Comparison of ENCODE assay signal across 15 cellular contexts in the genomic region with DNA sequence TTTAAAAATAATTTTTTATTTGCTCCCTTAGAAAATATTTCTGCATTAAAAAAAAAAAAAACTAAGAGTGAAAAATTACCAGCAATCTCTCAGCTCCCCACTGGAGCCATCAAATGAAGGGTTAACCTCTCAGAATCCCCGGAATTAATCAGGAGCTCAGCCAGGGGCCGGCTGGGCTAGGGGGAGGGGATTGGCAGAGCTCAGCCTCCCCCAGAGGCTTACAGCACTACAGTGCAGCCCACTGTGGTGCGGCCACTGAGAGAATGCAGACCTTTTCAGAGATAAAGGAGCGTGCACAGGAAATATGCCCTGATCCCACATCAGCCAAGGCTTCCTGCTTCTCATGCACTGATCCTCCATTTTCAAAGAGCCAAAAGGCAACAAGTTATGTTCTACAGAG.
A peak's percentile ranks its signal among the peaks of the same experiment; 100 is the strongest.
DNase-seq lines count a peak whose midpoint lies in the region; ATAC-seq, FAIRE-seq and TF ChIP-seq lines count a peak whose summit lies in the region.
"Had no signal": no experiment of that assay in that cellular context is flagged by ENCODE, and none has a peak within 500 bp of the region (broad histone marks: within the 10 kb centered on the region; RNA-seq: fewer than 3 reads in every experiment).

No MANE protein-coding gene starts in this region.

- intact Hi-C loops in HepG2 (cut with micrococcal nuclease; ENCODE audit: unreplicated experiment) = no loop called here

- H3K4me2 ChIP-seq in HepG2 (ENCODE audit: low read depth, low read length) = no peak overlapping the region

- no peaks in the 10 kb centered on the region for H3K9me3 ChIP-seq in HepG2 (ENCODE audit: low read length)

- CTCF ChIA-PET in HepG2 (lab: Yijun Ruan, JAX; ENCODE audit: low intra/inter-chr PET ratio, low total read pairs) = no interaction called here

- H3K27me3 ChIP-seq in HepG2 (ENCODE audit: control insufficient read depth in 1 of 2, insufficient read depth in 2 of 2, low read length in 2 of 2) = no peaks in the 10 kb centered on the region; a peak in 1 of 5 replicates

- TF ChIP-seq EP300 in HepG2 (IDR thresholded peaks at IDR 0.05; ENCODE audit: low read depth in 2 of 2, low read length in 2 of 2) (no peak), HepG2 (CRISPR knock-in tag; IDR thresholded peaks at IDR 0.05; ENCODE audit: borderline replicate concordance) (no peak)

- TF ChIP-seq CTCF in HepG2 (CRISPR knock-in tag; IDR thresholded peaks at IDR 0.05) = no peak

- BruUV-seq in HepG2 (replicated peaks; lab: Mats Ljungman, UMichigan) = no TSS peak

- H3K36me3 ChIP-seq in HepG2 (replicated peaks in 1 of 2; ENCODE audit: control insufficient read depth in 1 of 2, insufficient read depth in 2 of 2, low read length in 2 of 2) = no peaks in the 10 kb centered on the region

- DNase-seq in CMK (ENCODE audit: low read depth) (peak; percentile 56), NCI-H82 (lab: John Stamatoyannopoulos, UW) (peak; percentile 95), ecto neural progenitor cell (ENCODE audit: low spot score) (peak; percentile 84), HepG2 (ENCODE audit: low spot score) (no peak), NCI-H1092 (lab: John Stamatoyannopoulos, UW) (no peak), middle frontal gyrus (ENCODE audit: extremely low spot score, low spot score) (no peak), occipital lobe (lab: John Stamatoyannopoulos, UW) (no peak), GM03348 (ENCODE audit: low spot score) (no peak)
- DNase-seq: activated CD4-positive, alpha-beta T cell treated with anti-CD3 and anti-CD28 coated beads, Interleukin-2, amount 10 ng/mL, durations not matched to agents 7 days and 5 days; activated naive CD4-positive, alpha-beta T cell; GF-D8; GOT3; KG1; SHP77 treated with DMSO at 0.1 percent for 48 hours had no signal

- H2AFZ ChIP-seq in HepG2 (ENCODE audit: low read length) = no peak overlapping the region

- no peaks in the 10 kb centered on the region for H4K20me1 ChIP-seq in HepG2 (ENCODE audit: insufficient read depth, low read length)

- peak; percentile 62 for ATAC-seq in HepG2
- ATAC-seq: natural killer cell treated with Interleukin-12 subunit alpha and Interleukin-12 subunit beta and Interleukin-15 and Interleukin-18, amount 100 ng/mL, for 72 hours had no signal

- in situ Hi-C loops in HepG2 (cut with HindIII; ENCODE audit: extremely low pct_ligation_motif_present, low pct_unique_long_range_greater_than_20kb) = no loop called here

- no peak overlapping the region for H3K27ac ChIP-seq in HepG2 (ENCODE audit: extremely low read length, insufficient read depth, low read length)

- FAIRE-seq in HepG2 (lab: Jason Lieb, UNC) = no peak

- H3K9ac ChIP-seq in HepG2 (ENCODE audit: insufficient read depth, low read depth, low read length) = no peak overlapping the region

- TF ChIP-seq RAD21 in HepG2 (CRISPR knock-in tag; IDR thresholded peaks at IDR 0.05) = no peak

- WGBS in HepG2 (ENCODE audit: low lambda C conversion rate) = 6% methylated on average over 4 of the region's 4 CpGs

- POLR2A ChIA-PET in HepG2 (lab: Yijun Ruan, JAX) = no interaction called here

- no peaks in the 10 kb centered on the region for H3K4me1 ChIP-seq in HepG2 (ENCODE audit: insufficient read depth, low read length)

- TF ChIP-seq POLR2A in HepG2 (IDR thresholded peaks at IDR 0.05; ENCODE audit: insufficient read depth in 1 of 2, low read depth in 2 of 2, low read length in 2 of 2) = no peak

- no peaks in the 10 kb centered on the region for H3K79me2 ChIP-seq in HepG2 (ENCODE audit: insufficient read depth, low read length)

- H3K4me3 ChIP-seq in HepG2 (replicated peaks in 1 of 3; ENCODE audit: insufficient read depth in 1 of 3, low read depth in 2 of 3, low read length in 3 of 3) = no peak overlapping the region

TF ChIP-seq in HepG2, 621 proteins besides CTCF, POLR2A, EP300 and RAD21:
- TF ChIP-seq, protein P1, sequence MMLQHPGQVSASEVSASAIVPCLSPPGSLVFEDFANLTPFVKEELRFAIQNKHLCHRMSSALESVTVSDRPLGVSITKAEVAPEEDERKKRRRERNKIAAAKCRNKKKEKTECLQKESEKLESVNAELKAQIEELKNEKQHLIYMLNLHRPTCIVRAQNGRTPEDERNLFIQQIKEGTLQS (CRISPR knock-in tag; IDR thresholded peaks at IDR 0.05) = no peak
- no peak for TF ChIP-seq FIP1L1 (IDR thresholded peaks at IDR 0.05; ENCODE audit: borderline replicate concordance, insufficient read depth, low read depth, low read length)
- TF ChIP-seq U2AF2 (IDR thresholded peaks at IDR 0.05; ENCODE audit: low read depth, low read length) = no peak
- TF ChIP-seq, protein P2, sequence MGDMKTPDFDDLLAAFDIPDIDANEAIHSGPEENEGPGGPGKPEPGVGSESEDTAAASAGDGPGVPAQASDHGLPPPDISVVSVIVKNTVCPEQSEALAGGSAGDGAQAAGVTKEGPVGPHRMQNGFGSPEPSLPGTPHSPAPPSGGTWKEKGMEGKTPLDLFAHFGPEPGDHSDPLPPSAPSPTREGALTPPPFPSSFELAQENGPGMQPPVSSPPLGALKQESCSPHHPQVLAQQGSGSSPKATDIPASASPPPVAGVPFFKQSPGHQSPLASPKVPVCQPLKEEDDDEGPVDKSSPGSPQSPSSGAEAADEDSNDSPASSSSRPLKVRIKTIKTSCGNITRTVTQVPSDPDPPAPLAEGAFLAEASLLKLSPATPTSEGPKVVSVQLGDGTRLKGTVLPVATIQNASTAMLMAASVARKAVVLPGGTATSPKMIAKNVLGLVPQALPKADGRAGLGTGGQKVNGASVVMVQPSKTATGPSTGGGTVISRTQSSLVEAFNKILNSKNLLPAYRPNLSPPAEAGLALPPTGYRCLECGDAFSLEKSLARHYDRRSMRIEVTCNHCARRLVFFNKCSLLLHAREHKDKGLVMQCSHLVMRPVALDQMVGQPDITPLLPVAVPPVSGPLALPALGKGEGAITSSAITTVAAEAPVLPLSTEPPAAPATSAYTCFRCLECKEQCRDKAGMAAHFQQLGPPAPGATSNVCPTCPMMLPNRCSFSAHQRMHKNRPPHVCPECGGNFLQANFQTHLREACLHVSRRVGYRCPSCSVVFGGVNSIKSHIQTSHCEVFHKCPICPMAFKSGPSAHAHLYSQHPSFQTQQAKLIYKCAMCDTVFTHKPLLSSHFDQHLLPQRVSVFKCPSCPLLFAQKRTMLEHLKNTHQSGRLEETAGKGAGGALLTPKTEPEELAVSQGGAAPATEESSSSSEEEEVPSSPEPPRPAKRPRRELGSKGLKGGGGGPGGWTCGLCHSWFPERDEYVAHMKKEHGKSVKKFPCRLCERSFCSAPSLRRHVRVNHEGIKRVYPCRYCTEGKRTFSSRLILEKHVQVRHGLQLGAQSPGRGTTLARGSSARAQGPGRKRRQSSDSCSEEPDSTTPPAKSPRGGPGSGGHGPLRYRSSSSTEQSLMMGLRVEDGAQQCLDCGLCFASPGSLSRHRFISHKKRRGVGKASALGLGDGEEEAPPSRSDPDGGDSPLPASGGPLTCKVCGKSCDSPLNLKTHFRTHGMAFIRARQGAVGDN (CRISPR knock-in tag; IDR thresholded peaks at IDR 0.05) = no peak
- TF ChIP-seq ZNF775 (CRISPR knock-in tag; IDR thresholded peaks at IDR 0.05; ENCODE audit: borderline replicate concordance) = no peak
- TF ChIP-seq ZNF530 (CRISPR knock-in tag; IDR thresholded peaks at IDR 0.05; ENCODE audit: low read depth) = no peak
- TF ChIP-seq TARDBP (CRISPR knock-in tag; IDR thresholded peaks at IDR 0.05) = no peak
- TF ChIP-seq ZSCAN20 (CRISPR knock-in tag; IDR thresholded peaks at IDR 0.05; ENCODE audit: borderline replicate concordance) = no peak
- no peak for TF ChIP-seq DNMT1 (CRISPR knock-in tag; IDR thresholded peaks at IDR 0.05)
- TF ChIP-seq ZNF607 (CRISPR knock-in tag; IDR thresholded peaks at IDR 0.05; ENCODE audit: borderline replicate concordance) = no peak

Comparison
In these comparisons a context has a peak if more than half of its experiments do, and no peak if none do; other contexts are left out.
1. DNase-seq: peak in CMK (single experiment), NCI-H82 (single experiment) and ecto neural progenitor cell (single experiment); none in HepG2 (single experiment), NCI-H1092 (single experiment), middle frontal gyrus (single experiment), occipital lobe (single experiment) and GM03348 (single experiment).